Comparison of ENCODE assay signal across 20 cellular contexts in genomic region chr3:59085976-59086375, GRCh38. TPM values are rescaled to one million over a fixed set of nuclear protein-coding genes. Genes with fewer than 3 reads are reported as not detected.
DNase-seq lines count a peak whose midpoint lies in the region; ATAC-seq and TF ChIP-seq lines count a peak whose summit lies in the region.
"Had no signal": no experiment of that assay in that cellular context is flagged by ENCODE, and none has a peak within 500 bp of the region (broad histone marks: within the 10 kb centered on the region; RNA-seq: fewer than 3 reads in every experiment).

No MANE protein-coding gene starts in this region.

- H3K36me3 Mint-ChIP-seq in stimulated activated effector memory CD8-positive, alpha-beta T cell treated with anti-CD3 and anti-CD28 coated beads, Interleukin-12 subunit alpha, Interleukin-12 subunit beta, amount 100 ng/mL, for 72 hours: no peaks in the 10 kb centered on the region
- H3K36me3 Mint-ChIP-seq: CD4-positive, CD25-positive, alpha-beta regulatory T cell; CD8-positive, alpha-beta T cell had no signal

- no peaks in the 10 kb centered on the region for H4K20me1 ChIP-seq in SK-N-SH (ENCODE audit: insufficient read depth)
- H4K20me1 ChIP-seq: BLaER1 had no signal

- H3K4me2 ChIP-seq in SK-N-SH: no peak overlapping the region
- H3K4me2 ChIP-seq: BLaER1, GM23338 had no signal

- H3K9me3 ChIP-seq in SK-N-SH: no peaks in the 10 kb centered on the region
- H3K9me3 ChIP-seq: BLaER1 had no signal

- no peaks in the 10 kb centered on the region for H3K9me3 Mint-ChIP-seq in stimulated activated effector memory CD8-positive, alpha-beta T cell treated with anti-CD3 and anti-CD28 coated beads, Interleukin-12 subunit alpha, Interleukin-12 subunit beta, amount 100 ng/mL, for 72 hours
- H3K9me3 Mint-ChIP-seq: CD8-positive, alpha-beta T cell; GM23338; H9 had no signal

- no peaks in the 10 kb centered on the region for H3K4me1 ChIP-seq in SK-N-SH (ENCODE audit: control insufficient read depth in 1 of 2, insufficient read depth in 2 of 2, low read depth in 1 of 2, low read length in 1 of 2)
- H3K4me1 ChIP-seq: BLaER1 had no signal

- POLR2A ChIA-PET in SK-N-SH (lab: Yijun Ruan, JAX): no interaction called here

- 0 out of 2 replicates have a peak overlapping the region, but pooled peaks have one; percentile 5 for H2AFZ ChIP-seq in SK-N-SH (ENCODE audit: low read depth)
- H2AFZ ChIP-seq: GM23338 had no signal

- H3K4me3 Mint-ChIP-seq in stimulated activated effector memory CD8-positive, alpha-beta T cell treated with anti-CD3 and anti-CD28 coated beads, Interleukin-12 subunit alpha, Interleukin-12 subunit beta, amount 100 ng/mL, for 72 hours: no peak overlapping the region
- H3K4me3 Mint-ChIP-seq: B cell; CD4-positive, CD25-positive, alpha-beta regulatory T cell; CD8-positive, alpha-beta T cell; GM23338; H9 had no signal

- no peaks in the 10 kb centered on the region for H3K79me2 ChIP-seq in SK-N-SH (ENCODE audit: insufficient read depth)

- H3K27ac Mint-ChIP-seq in stimulated activated effector memory CD8-positive, alpha-beta T cell treated with anti-CD3 and anti-CD28 coated beads, Interleukin-12 subunit alpha, Interleukin-12 subunit beta, amount 100 ng/mL, for 72 hours: no peak overlapping the region
- H3K27ac Mint-ChIP-seq: B cell; CD4-positive, CD25-positive, alpha-beta regulatory T cell; CD8-positive, alpha-beta T cell; GM23338; H9 had no signal

- H3K4me3 ChIP-seq in SK-N-SH (ENCODE audit: low read depth in 2 of 2, low read length in 1 of 2): no peak overlapping the region
- H3K4me3 ChIP-seq: BLaER1, GM23338 had no signal

- H3K4me1 Mint-ChIP-seq in stimulated activated effector memory CD8-positive, alpha-beta T cell treated with anti-CD3 and anti-CD28 coated beads, Interleukin-12 subunit alpha, Interleukin-12 subunit beta, amount 100 ng/mL, for 72 hours: no peaks in the 10 kb centered on the region
- H3K4me1 Mint-ChIP-seq: B cell; CD4-positive, CD25-positive, alpha-beta regulatory T cell had no signal

- H3K27me3 ChIP-seq in SK-N-SH (ENCODE audit: insufficient read depth): no peaks in the 10 kb centered on the region
- H3K27me3 ChIP-seq: BLaER1 had no signal

- TF ChIP-seq RAD21 in SK-N-SH (IDR thresholded peaks at IDR 0.05; ENCODE audit: low read length): no peak

- no peaks in the 10 kb centered on the region for H3F3A ChIP-seq in SK-N-SH (replicated peaks; ENCODE audit: insufficient read depth)

- H3K27ac ChIP-seq in SK-N-SH (ENCODE audit: low read depth in 2 of 2, low read length in 1 of 2): no peak overlapping the region
- H3K27ac ChIP-seq: 22Rv1, BLaER1, C4-2B had no signal

- 54% methylated on average over 3 of the region's 3 CpGs for WGBS in SK-N-SH (ENCODE audit: low lambda C conversion rate)

- H3K9me2 ChIP-seq in SK-N-SH: no peaks in the 10 kb centered on the region

- TF ChIP-seq EP300 in SK-N-SH (IDR thresholded peaks at IDR 0.05; ENCODE audit: borderline replicate concordance in 1 of 2, low read depth in 1 of 2, low read length in 1 of 2): no peak

- CTCF ChIA-PET in SK-N-SH (lab: Yijun Ruan, JAX): no interaction called here

- no peak overlapping the region for H3K9ac ChIP-seq in SK-N-SH
- H3K9ac ChIP-seq: BLaER1 had no signal

- no peak for DNase-seq in SK-N-SH
- peak; percentile 4 for DNase-seq in NCI-H69 (lab: John Stamatoyannopoulos, UW)
- DNase-seq in astrocyte of the hippocampus (ENCODE audit: low read depth, low spot score): peak; percentile 16
- DNase-seq in globus pallidus (ENCODE audit: low spot score): no peak
- no peak for DNase-seq in stimulated activated effector memory CD8-positive, alpha-beta T cell treated with anti-CD3 and anti-CD28 coated beads, Interleukin-12 subunit alpha, Interleukin-12 subunit beta, amount 100 ng/mL, for 72 hours (ENCODE audit: low spot score in 2 of 2)
- DNase-seq: CD4-positive, CD25-positive, alpha-beta regulatory T cell; CD8-positive, alpha-beta T cell; DMS53; DND-41; EL; GF-D8; H9 had no signal

- no peaks in the 10 kb centered on the region for H3K36me3 ChIP-seq in SK-N-SH (replicated peaks in 1 of 2; ENCODE audit: control insufficient read depth in 1 of 2, insufficient read depth in 2 of 2, low read length in 1 of 2)
- H3K36me3 ChIP-seq: BLaER1 had no signal

- no peak for ATAC-seq in SK-N-SH treated with all-trans-retinoic acid at 6 μM for 48 hours
- no peak for ATAC-seq in HG03095 (IDR thresholded peaks at IDR 0.05; ENCODE audit: unreplicated experiment)
- ATAC-seq in stimulated activated effector memory CD8-positive, alpha-beta T cell treated with anti-CD3 and anti-CD28 coated beads, Interleukin-12 subunit alpha, Interleukin-12 subunit beta, amount 100 ng/mL, for 72 hours: no peak
- ATAC-seq: CD8-positive, alpha-beta T cell; GM23338; HCT116 had no signal

- TF ChIP-seq CTCF in SK-N-SH (IDR thresholded peaks at IDR 0.05): no peak

TF ChIP-seq in SK-N-SH, 30 proteins besides CTCF, POLR2A, EP300 and RAD21 (continues in another document):
- TF ChIP-seq REST (IDR thresholded peaks at IDR 0.05; ENCODE audit: low read depth, low read length) (no peak), RCOR1 (IDR thresholded peaks at IDR 0.05; ENCODE audit: low read length) (no peak), TCF12 (IDR thresholded peaks at IDR 0.05) (no peak), ELF1 (IDR thresholded peaks at IDR 0.05) (no peak), FOSL2 (IDR thresholded peaks at IDR 0.05; ENCODE audit: borderline replicate concordance, low read depth) (no peak), SIN3A (IDR thresholded peaks at IDR 0.05; ENCODE audit: borderline replicate concordance, low read depth, low read length) (no peak), SMC3 (IDR thresholded peaks at IDR 0.05; ENCODE audit: low read depth, low read length) (no peak), NRF1 (IDR thresholded peaks at IDR 0.05; ENCODE audit: low read depth, low read length) (no peak), YY1 (IDR thresholded peaks at IDR 0.05; ENCODE audit: low read depth) (no peak)

TF ChIP-seq in SK-N-SH treated with all-trans-retinoic acid at 6 μM for 48 hours, 23 proteins besides CTCF, POLR2A, EP300 and RAD21:
- TF ChIP-seq ARNTL (CRISPR knock-in tag; IDR thresholded peaks at IDR 0.05; ENCODE audit: borderline replicate concordance, low read depth) (no peak), BACH2 (CRISPR knock-in tag; IDR thresholded peaks at IDR 0.05; ENCODE audit: borderline replicate concordance) (no peak)

RNA-seq across cellular contexts. Expression of gene CFAP20DC, which starts 36.2 kb away (rescaled TPM):
- 1.8 and 1.9 TPM in 2 replicates for polyA plus RNA-seq in SK-N-SH (2012; rRNA removed)
- 2.2 and 2.4 TPM in 2 replicates for polyA plus RNA-seq in SK-N-SH (2012; cell fraction: cytosol; rRNA removed)
- polyA plus RNA-seq in SK-N-SH (2012; cell fraction: nucleus; rRNA removed): 1.6 and 2.3 TPM in 2 replicates

Comparison
In these comparisons a context has a peak if more than half of its experiments do, and no peak if none do; other contexts are left out.
1. DNase-seq: peak in NCI-H69 (single experiment) and astrocyte of the hippocampus (single experiment); none in SK-N-SH (single experiment), globus pallidus (single experiment) and stimulated activated effector memory CD8-positive, alpha-beta T cell treated with anti-CD3 and anti-CD28 coated beads, Interleukin-12 subunit alpha, Interleukin-12 subunit beta, amount 100 ng/mL, for 72 hours (0 of 2).